ENCODE assay signal across 12 cellular contexts in the genomic region with DNA sequence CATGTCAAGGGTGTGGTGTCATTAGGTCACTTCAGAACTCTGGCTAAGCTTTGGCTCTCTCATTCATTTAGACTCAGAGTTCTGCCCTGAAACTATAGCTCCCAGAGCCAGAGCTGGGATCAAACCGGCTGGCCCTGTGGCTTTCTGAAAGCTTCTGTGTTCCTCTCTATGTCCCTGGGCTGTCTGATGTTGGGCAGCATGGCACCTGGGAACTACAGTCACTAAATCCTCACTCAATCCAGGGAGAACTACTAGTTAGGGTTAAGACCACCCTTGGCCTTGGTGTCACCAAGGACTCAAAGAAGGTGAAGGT. TPM values are rescaled to one million over a fixed set of nuclear protein-coding genes. Genes with fewer than 3 reads are reported as not detected.
DNase-seq lines count a peak whose midpoint lies in the region; ATAC-seq and TF ChIP-seq lines count a peak whose summit lies in the region.
"Had no signal": no experiment of that assay in that cellular context is flagged by ENCODE, and none has a peak within 500 bp of the region (broad histone marks: within the 10 kb centered on the region; RNA-seq: fewer than 3 reads in every experiment).

No MANE protein-coding gene starts in this region.

- H3K4me3 ChIP-seq in ACC112 (ENCODE audit: low read depth, low read length), result no peak overlapping the region
- no peak overlapping the region for H3K4me3 ChIP-seq in CD4-positive, CD25-positive, alpha-beta regulatory T cell (ENCODE audit: low read depth, low read length)
- H3K4me3 ChIP-seq in left lung, result peak overlapping the region in 1 of 2 donors; percentile 26

- POLR2A ChIA-PET in WTC11 (lab: Charles Lee), result no interaction called here

- H3K4me3 Mint-ChIP-seq in CD4-positive, CD25-positive, alpha-beta regulatory T cell, result peak overlapping the region; percentile 41 to 79 (median 64)
- H3K4me3 Mint-ChIP-seq in WTC11, result no peak overlapping the region

- H3K36me3 ChIP-seq in ACC112 (ENCODE audit: insufficient read depth, low read length) (no peaks in the 10 kb centered on the region), left lung (no peaks in the 10 kb centered on the region)
- no peaks in the 10 kb centered on the region for H3K36me3 ChIP-seq in CD4-positive, CD25-positive, alpha-beta regulatory T cell (ENCODE audit: control insufficient read depth, insufficient read depth, low read length)

- no peak overlapping the region for H3K27ac ChIP-seq in ACC112 (ENCODE audit: low read depth, low read length)
- peak overlapping the region; percentile 77 for H3K27ac ChIP-seq in CD4-positive, CD25-positive, alpha-beta regulatory T cell (ENCODE audit: insufficient read depth, low read length, poor library complexity, severe bottlenecking)
- H3K27ac ChIP-seq in left lung, result no peak overlapping the region

- H3K27me3 ChIP-seq in ACC112 (ENCODE audit: insufficient read depth, low read length) (no peaks in the 10 kb centered on the region), left lung (peaks cover 3 to 81% of the 10 kb centered on the region in 2 donors)
- H3K27me3 ChIP-seq in CD4-positive, CD25-positive, alpha-beta regulatory T cell (ENCODE audit: control insufficient read depth, insufficient read depth, low read length), result no peaks in the 10 kb centered on the region

- H3K27me3 Mint-ChIP-seq in CD4-positive, CD25-positive, alpha-beta regulatory T cell, result peaks cover 15% of the 10 kb centered on the region
- H3K27me3 Mint-ChIP-seq in WTC11 (ENCODE audit: low read depth), result peaks cover 32% of the 10 kb centered on the region

- H2AFZ ChIP-seq in ACC112 (ENCODE audit: low read length, unreplicated experiment), result peak overlapping the region; percentile 23

- CTCF ChIA-PET in WTC11 (lab: Charles Lee), result interaction anchor here (0.8 to 6.6 kb wide), 16 partner anchors 9 to 113 kb away, joined by 3 to 112 read pairs (median 22); a partner anchor contains a TSS

- no peak for DNase-seq in CD4-positive, CD25-positive, alpha-beta regulatory T cell
- DNase-seq in WTC11 (ENCODE audit: low spot score), result no peak
- DNase-seq in left lung, result no peak
- DNase-seq in NCI-H748 treated with DMSO at 0.1 percent for 48 hours (lab: John Stamatoyannopoulos, UW), result no peak
- DNase-seq in DMS79 (lab: John Stamatoyannopoulos, UW), result no peak
- DNase-seq in Ammon's horn (ENCODE audit: low spot score), result no peak
- DNase-seq: Calu3, NCI-H345, substantia nigra had no signal

- no peaks in the 10 kb centered on the region for H3K79me2 ChIP-seq in ACC112 (ENCODE audit: control insufficient read depth, insufficient read depth, low read length, unreplicated experiment)

- no peak for TF ChIP-seq CTCF in WTC11 (IDR thresholded peaks at IDR 0.05)
- TF ChIP-seq CTCF in left lung (IDR thresholded peaks at IDR 0.05), result no peak

- intact Hi-C loops in left lung (cut with DNase I), result no loop called here

- peak overlapping the region; percentile 92 to 99 (median 95) for H3K27ac Mint-ChIP-seq in CD4-positive, CD25-positive, alpha-beta regulatory T cell
- H3K27ac Mint-ChIP-seq in WTC11, result peak overlapping the region; percentile 33; the same call in 1 of the 2 replicates

- no peak for ATAC-seq in CD4-positive, CD25-positive, alpha-beta regulatory T cell (ENCODE audit: low read depth in 2 of 2)
- ATAC-seq in WTC11 (no peak), left lung (peak; percentile 14), HG02623 (IDR thresholded peaks at IDR 0.05; ENCODE audit: unreplicated experiment) (no peak)

- no peaks in the 10 kb centered on the region for H3K9me3 ChIP-seq in CD4-positive, CD25-positive, alpha-beta regulatory T cell (ENCODE audit: control insufficient read depth in 2 of 2, low read length in 2 of 2)
- no peaks in the 10 kb centered on the region for H3K9me3 ChIP-seq in left lung

- peaks cover 17% of the 10 kb centered on the region for H3K36me3 Mint-ChIP-seq in CD4-positive, CD25-positive, alpha-beta regulatory T cell
- H3K36me3 Mint-ChIP-seq in WTC11, result no peaks in the 10 kb centered on the region

- H3K4me1 ChIP-seq in ACC112 (ENCODE audit: control insufficient read depth, insufficient read depth, low read length, unreplicated experiment) (peaks cover 11% of the 10 kb centered on the region), left lung (peaks cover 16 to 64% of the 10 kb centered on the region in 2 donors)
- peaks cover 90% of the 10 kb centered on the region for H3K4me1 ChIP-seq in CD4-positive, CD25-positive, alpha-beta regulatory T cell (ENCODE audit: control insufficient read depth, insufficient read depth, low read length, poor library complexity, severe bottlenecking)

- peaks cover 0 to 4% (median 2%) of the 10 kb centered on the region in 7 donors for H3K9me3 Mint-ChIP-seq in CD4-positive, CD25-positive, alpha-beta regulatory T cell
- no peaks in the 10 kb centered on the region for H3K9me3 Mint-ChIP-seq in WTC11

- H3K4me1 Mint-ChIP-seq in CD4-positive, CD25-positive, alpha-beta regulatory T cell, result peaks cover 13 to 87% (median 57%) of the 10 kb centered on the region in 4 donors
- peaks cover 40% of the 10 kb centered on the region for H3K4me1 Mint-ChIP-seq in WTC11

TF ChIP-seq in WTC11, 78 proteins besides CTCF, POLR2A, EP300 and RAD21 (continues in another document):
- no peak for TF ChIP-seq SOX15 (CRISPR knock-in tag; IDR thresholded peaks at IDR 0.05)
- TF ChIP-seq, protein P1, sequence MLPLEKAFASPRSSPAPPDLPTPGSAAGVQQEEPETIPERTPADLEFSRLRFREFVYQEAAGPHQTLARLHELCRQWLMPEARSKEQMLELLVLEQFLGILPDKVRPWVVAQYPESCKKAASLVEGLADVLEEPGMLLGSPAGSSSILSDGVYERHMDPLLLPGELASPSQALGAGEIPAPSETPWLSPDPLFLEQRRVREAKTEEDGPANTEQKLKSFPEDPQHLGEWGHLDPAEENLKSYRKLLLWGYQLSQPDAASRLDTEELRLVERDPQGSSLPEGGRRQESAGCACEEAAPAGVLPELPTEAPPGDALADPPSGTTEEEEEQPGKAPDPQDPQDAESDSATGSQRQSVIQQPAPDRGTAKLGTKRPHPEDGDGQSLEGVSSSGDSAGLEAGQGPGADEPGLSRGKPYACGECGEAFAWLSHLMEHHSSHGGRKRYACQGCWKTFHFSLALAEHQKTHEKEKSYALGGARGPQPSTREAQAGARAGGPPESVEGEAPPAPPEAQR (CRISPR knock-in tag; IDR thresholded peaks at IDR 0.05), result no peak
- TF ChIP-seq, protein P2, sequence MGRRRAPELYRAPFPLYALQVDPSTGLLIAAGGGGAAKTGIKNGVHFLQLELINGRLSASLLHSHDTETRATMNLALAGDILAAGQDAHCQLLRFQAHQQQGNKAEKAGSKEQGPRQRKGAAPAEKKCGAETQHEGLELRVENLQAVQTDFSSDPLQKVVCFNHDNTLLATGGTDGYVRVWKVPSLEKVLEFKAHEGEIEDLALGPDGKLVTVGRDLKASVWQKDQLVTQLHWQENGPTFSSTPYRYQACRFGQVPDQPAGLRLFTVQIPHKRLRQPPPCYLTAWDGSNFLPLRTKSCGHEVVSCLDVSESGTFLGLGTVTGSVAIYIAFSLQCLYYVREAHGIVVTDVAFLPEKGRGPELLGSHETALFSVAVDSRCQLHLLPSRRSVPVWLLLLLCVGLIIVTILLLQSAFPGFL (CRISPR knock-in tag; IDR thresholded peaks at IDR 0.05; ENCODE audit: borderline replicate concordance), result no peak
- TF ChIP-seq ZNF232 (CRISPR knock-in tag; IDR thresholded peaks at IDR 0.05), result no peak
- TF ChIP-seq TP53 (CRISPR knock-in tag; IDR thresholded peaks at IDR 0.05), result no peak
- no peak for TF ChIP-seq RELA (CRISPR knock-in tag; IDR thresholded peaks at IDR 0.05; ENCODE audit: borderline replicate concordance)
- TF ChIP-seq HMGA2 (CRISPR knock-in tag; IDR thresholded peaks at IDR 0.05), result no peak
- no peak for TF ChIP-seq ZNF671 (CRISPR knock-in tag; IDR thresholded peaks at IDR 0.05)
- TF ChIP-seq TEAD4 (CRISPR knock-in tag; IDR thresholded peaks at IDR 0.05), result no peak

RNA-seq across cellular contexts. Expression of a gene that starts 13.2 kb away (rescaled TPM):
- total RNA-seq in CD4-positive, CD25-positive, alpha-beta regulatory T cell, result 21.2 TPM
- polyA plus RNA-seq in CD4-positive, CD25-positive, alpha-beta regulatory T cell, result 10 to 100 TPM; 18.6 to 38.7 (median 36.2) TPM
- 2.4 to 3.8 TPM (median 2.4 TPM) in 3 replicates for total RNA-seq in WTC11 (2021)
- total RNA-seq in left lung, result under 1 TPM; 0.68 to 0.70 TPM
- total RNA-seq: mesenteric fat pad had no signal

RNA-seq across cellular contexts. Expression of a gene that starts 17.2 kb away (rescaled TPM):
- 61.4 TPM for total RNA-seq in CD4-positive, CD25-positive, alpha-beta regulatory T cell
- polyA plus RNA-seq in CD4-positive, CD25-positive, alpha-beta regulatory T cell, result 10 to 100 TPM; 16.9 to 20.6 (median 18.6) TPM
- total RNA-seq in WTC11 (2021) (27.9 to 35.9 TPM (median 28.4 TPM) in 3 replicates), left lung (10 to 100 TPM; 47.5 to 52.1 TPM)

RNA-seq across cellular contexts. Expression of a gene that starts 20.2 kb away (rescaled TPM):
- total RNA-seq in CD4-positive, CD25-positive, alpha-beta regulatory T cell, result 10.7 TPM
- 1 to 10 TPM; 3.2 to 8.8 (median 7.1) TPM for polyA plus RNA-seq in CD4-positive, CD25-positive, alpha-beta regulatory T cell
- total RNA-seq in WTC11 (2021), result 5.7 to 7.0 TPM (median 6.6 TPM) in 3 replicates
- 10 to 100 TPM; 12.1 to 21.8 TPM for total RNA-seq in left lung

RNA-seq across cellular contexts. Expression of a gene that starts 32.9 kb away (rescaled TPM):
- 3.5 TPM for total RNA-seq in CD4-positive, CD25-positive, alpha-beta regulatory T cell
- 1 to 10 TPM in 3 of 4 donors, under 1 TPM in 1; 0.83 to 2.8 (median 1.5) TPM for polyA plus RNA-seq in CD4-positive, CD25-positive, alpha-beta regulatory T cell
- total RNA-seq in WTC11 (2021) (13.9 to 16.2 TPM (median 14.6 TPM) in 3 replicates), left lung (1 to 10 TPM in 1 of 2 donors, under 1 TPM in 1; 0.82 to 1.3 TPM)

RNA-seq across cellular contexts. Expression of a gene that starts 37.3 kb away (rescaled TPM):
- 5.9 TPM for total RNA-seq in CD4-positive, CD25-positive, alpha-beta regulatory T cell
- polyA plus RNA-seq in CD4-positive, CD25-positive, alpha-beta regulatory T cell, result not detected
- total RNA-seq in WTC11 (2021), result 3.4 to 5.5 TPM (median 5.2 TPM) in 3 replicates
- total RNA-seq in left lung, result 1 to 10 TPM; 2.7 to 3.5 TPM
